16 cellular contexts compared by ENCODE assay signal in the genomic region with DNA sequence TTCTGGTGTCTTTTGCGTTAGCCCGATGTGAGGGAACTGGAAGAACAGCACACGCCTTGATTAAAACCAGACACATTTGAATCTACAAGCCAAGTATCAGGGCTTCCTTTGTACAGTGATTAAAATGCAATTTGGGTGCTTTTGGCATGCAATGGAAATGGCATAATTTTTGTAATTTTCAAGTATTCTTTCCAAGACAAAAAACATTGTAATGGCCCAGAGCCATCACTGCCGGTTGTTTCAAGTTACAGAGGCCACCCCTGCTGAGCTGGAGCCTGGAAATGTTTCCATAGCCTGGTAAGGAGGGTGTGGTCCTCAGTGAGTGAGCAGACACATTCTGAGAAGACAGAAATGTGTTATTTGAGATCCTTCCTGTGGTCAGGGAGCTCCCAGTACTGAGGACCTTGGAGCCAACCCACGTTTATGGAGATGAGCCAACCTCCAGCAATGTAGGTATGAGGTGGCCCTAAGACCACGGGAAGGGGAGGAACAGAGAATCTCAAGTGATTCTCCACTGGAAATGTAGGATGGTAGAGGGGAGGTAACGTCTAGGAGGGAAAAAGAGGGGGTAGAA. TPM values are rescaled to one million over a fixed set of nuclear protein-coding genes. Genes with fewer than 3 reads are reported as not detected.
A peak's percentile ranks its signal among the peaks of the same experiment; 100 is the strongest.
DNase-seq lines count a peak whose midpoint lies in the region; ATAC-seq, FAIRE-seq and TF ChIP-seq lines count a peak whose summit lies in the region.
"Had no signal": no experiment of that assay in that cellular context is flagged by ENCODE, and none has a peak within 500 bp of the region (broad histone marks: within the 10 kb centered on the region; RNA-seq: fewer than 3 reads in every experiment).

No MANE protein-coding gene starts in this region.

- H3K27me3 ChIP-seq in astrocyte (ENCODE audit: insufficient read depth, low read length): no peaks in the 10 kb centered on the region
- no peaks in the 10 kb centered on the region for H3K27me3 ChIP-seq in keratinocyte (ENCODE audit: control insufficient read depth, extremely low read depth, insufficient read depth, low read length)
- H3K27me3 ChIP-seq: ovary, thyroid gland had no signal

- H4K20me1 ChIP-seq in astrocyte (ENCODE audit: insufficient read depth, low read length): no peaks in the 10 kb centered on the region
- H4K20me1 ChIP-seq in keratinocyte (ENCODE audit: control insufficient read depth, extremely low read depth, insufficient read depth, low read length): no peaks in the 10 kb centered on the region

- H3K79me2 ChIP-seq in astrocyte (ENCODE audit: insufficient read depth, low read length): no peaks in the 10 kb centered on the region
- no peaks in the 10 kb centered on the region for H3K79me2 ChIP-seq in keratinocyte (ENCODE audit: control insufficient read depth, insufficient read depth, low read length)

- in situ Hi-C loops in KBM-7 (cut with MboI; ENCODE audit: low pct_unique_long_range_greater_than_20kb, low sequenced_read_pairs): no loop called here

- H3K36me3 ChIP-seq in astrocyte (ENCODE audit: insufficient read depth, low read length) (no peaks in the 10 kb centered on the region), keratinocyte (ENCODE audit: control insufficient read depth in 2 of 2, extremely low read depth in 1 of 2, insufficient read depth in 2 of 2, low read length in 2 of 2) (no peaks in the 10 kb centered on the region)
- H3K36me3 ChIP-seq: ovary, thyroid gland had no signal

- ATAC-seq in GM21360 (IDR thresholded peaks at IDR 0.05; ENCODE audit: unreplicated experiment) (no peak), HG03432 (IDR thresholded peaks at IDR 0.05; ENCODE audit: unreplicated experiment) (no peak)
- ATAC-seq: activated naive CD8-positive, alpha-beta T cell treated with anti-CD3 and anti-CD28 coated beads, Interleukin-2, amount 50 U/mL, for 24 hours had no signal

- H3K27me3 Mint-ChIP-seq in HFFc6 (ENCODE audit: insufficient read depth) (no peaks in the 10 kb centered on the region; the same call in none of the 2 replicates), astrocyte (ENCODE audit: low read depth, unreplicated experiment) (peaks cover 6% of the 10 kb centered on the region)

- peaks cover 35% of the 10 kb centered on the region for H3K4me1 Mint-ChIP-seq in HFFc6 (ENCODE audit: low read depth)
- H3K4me1 Mint-ChIP-seq in astrocyte (ENCODE audit: low read depth, unreplicated experiment): peaks cover 8% of the 10 kb centered on the region
- H3K4me1 Mint-ChIP-seq: activated naive CD8-positive, alpha-beta T cell treated with anti-CD3 and anti-CD28 coated beads, Interleukin-2, amount 50 U/mL, for 24 hours had no signal

- H3K4me3 Mint-ChIP-seq in HFFc6: peak overlapping the region; percentile 75
- H3K4me3 Mint-ChIP-seq in astrocyte (ENCODE audit: unreplicated experiment): no peak overlapping the region
- H3K4me3 Mint-ChIP-seq: activated naive CD8-positive, alpha-beta T cell treated with anti-CD3 and anti-CD28 coated beads, Interleukin-2, amount 50 U/mL, for 24 hours had no signal

- H3K9ac ChIP-seq in astrocyte (ENCODE audit: low read length) (peak overlapping the region; percentile 17), keratinocyte (ENCODE audit: control insufficient read depth, extremely low read depth, insufficient read depth, low read length) (no peak overlapping the region)

- peak overlapping the region; percentile 37 for H3K4me2 ChIP-seq in astrocyte (ENCODE audit: low read length)
- H3K4me2 ChIP-seq in keratinocyte (ENCODE audit: control insufficient read depth, extremely low read depth, insufficient read depth, low read depth, low read length): no peak overlapping the region

- H3K27ac Mint-ChIP-seq in HFFc6: peak overlapping the region; percentile 93
- peak overlapping the region; percentile 97 for H3K27ac Mint-ChIP-seq in astrocyte (ENCODE audit: unreplicated experiment)
- H3K27ac Mint-ChIP-seq: activated naive CD8-positive, alpha-beta T cell treated with anti-CD3 and anti-CD28 coated beads, Interleukin-2, amount 50 U/mL, for 24 hours had no signal

- H3K9me3 ChIP-seq in astrocyte (ENCODE audit: insufficient read depth, low read depth, low read length): no peaks in the 10 kb centered on the region
- no peaks in the 10 kb centered on the region for H3K9me3 ChIP-seq in keratinocyte (ENCODE audit: control insufficient read depth, low read depth, low read length)
- H3K9me3 ChIP-seq: ovary, thyroid gland had no signal

- dilution Hi-C loops in keratinocyte (cut with MboI; ENCODE audit: extremely low pct_ligation_motif_present, low sequenced_read_pairs): no loop called here

- no peaks in the 10 kb centered on the region for H3K9me1 ChIP-seq in keratinocyte (ENCODE audit: control insufficient read depth, extremely low read depth, insufficient read depth, low read length)

- no peak overlapping the region for H3K4me3 ChIP-seq in astrocyte (ENCODE audit: insufficient read depth, low read depth, low read length)
- no peak overlapping the region for H3K4me3 ChIP-seq in keratinocyte (ENCODE audit: control insufficient read depth in 2 of 3, extremely low read depth in 1 of 3, insufficient read depth in 2 of 3, low read depth in 1 of 3, low read length in 3 of 3)
- H3K4me3 ChIP-seq: ovary, thyroid gland had no signal

- H2AFZ ChIP-seq in astrocyte (ENCODE audit: low read depth, low read length) (peak overlapping the region; percentile 11), keratinocyte (ENCODE audit: control insufficient read depth, low read length) (no peak overlapping the region)

- H3K9me3 Mint-ChIP-seq in HFFc6: no peaks in the 10 kb centered on the region
- H3K9me3 Mint-ChIP-seq in astrocyte (ENCODE audit: unreplicated experiment): peaks cover 2% of the 10 kb centered on the region
- H3K9me3 Mint-ChIP-seq: activated naive CD8-positive, alpha-beta T cell treated with anti-CD3 and anti-CD28 coated beads, Interleukin-2, amount 50 U/mL, for 24 hours had no signal

- peak; percentile 92 for DNase-seq in AG08395 (ENCODE audit: low spot score)
- DNase-seq in HFFc6: peak; percentile 86
- peak; percentile 91 for DNase-seq in astrocyte (ENCODE audit: low read depth)
- peak; percentile 40 for DNase-seq in keratinocyte (ENCODE audit: low read depth, low spot score)
- no peak for DNase-seq in KBM-7
- no peak for DNase-seq in effector CD4-positive, alpha-beta T cell
- DNase-seq: activated CD4-positive, alpha-beta T cell treated with anti-CD3 and anti-CD28 coated beads, Interleukin-2, amount 50 U/mL, for 4 hours; activated naive CD8-positive, alpha-beta T cell treated with anti-CD3 and anti-CD28 coated beads, Interleukin-2, amount 50 U/mL, for 24 hours; islet precursor cell; ovary; thyroid gland had no signal

- peak overlapping the region; percentile 21 for H3K27ac ChIP-seq in astrocyte (ENCODE audit: low read depth, low read length)
- H3K27ac ChIP-seq in keratinocyte (ENCODE audit: control insufficient read depth, insufficient read depth, low read length): no peak overlapping the region
- H3K27ac ChIP-seq: C4-2B, ovary, thyroid gland had no signal

- FAIRE-seq in astrocyte (lab: Jason Lieb, UNC) (peak; percentile 74), keratinocyte (lab: Jason Lieb, UNC) (peak; percentile 65)
- FAIRE-seq: endometrium had no signal

- TF ChIP-seq CTCF in HFFc6 (IDR thresholded peaks at IDR 0.05) (no peak), astrocyte (IDR thresholded peaks at IDR 0.05; ENCODE audit: insufficient read depth, low read depth, low read length) (no peak), keratinocyte (optimal IDR thresholded peaks at IDR 0.05 in 1 of 3, IDR thresholded peaks at IDR 0.05 in 1 of 3, conservative IDR thresholded peaks at IDR 0.05 in 1 of 3; ENCODE audit: extremely low read depth in 1 of 3, insufficient read depth in 2 of 3, low read length in 3 of 3) (no peak)

- H3K36me3 Mint-ChIP-seq in HFFc6 (ENCODE audit: low read depth): no peaks in the 10 kb centered on the region
- H3K36me3 Mint-ChIP-seq in astrocyte (ENCODE audit: low read depth, unreplicated experiment): no peaks in the 10 kb centered on the region

- peaks cover 14% of the 10 kb centered on the region for H3K4me1 ChIP-seq in astrocyte (ENCODE audit: insufficient read depth, low read length)
- H3K4me1 ChIP-seq in keratinocyte (ENCODE audit: control insufficient read depth, extremely low read depth, insufficient read depth, low read length): peaks cover 11% of the 10 kb centered on the region
- H3K4me1 ChIP-seq: thyroid gland had no signal

RNA-seq across cellular contexts. Expression of a gene that starts 20.9 kb away (rescaled TPM):
- total RNA-seq in HFFc6 (2021; fragmentation: NEBNext Ultra II Directional; extraction: Animal tissue kit (Norgen Biotek cat#: 25700)): not detected
- not detected in 2 replicates for total RNA-seq in astrocyte
- not detected in 3 replicates for polyA plus RNA-seq in keratinocyte
- not detected for polyA plus RNA-seq in keratinocyte (2011; ENCODE audit: low read depth)
- not detected in 2 replicates for polyA plus RNA-seq in keratinocyte (2011; cell fraction: cytosol; rRNA removed)
- not detected in 2 replicates for polyA plus RNA-seq in keratinocyte (2011; cell fraction: nucleus; rRNA removed)
- polyA plus RNA-seq in keratinocyte (2012; ENCODE audit: low replicate concordance): not detected in 2 replicates
- polyA minus RNA-seq in keratinocyte: not detected in 3 replicates
- polyA minus RNA-seq in keratinocyte (2011; cell fraction: cytosol; rRNA and poly(A)+ RNA removed): not detected
- polyA minus RNA-seq in keratinocyte (2011; cell fraction: nucleus; rRNA and poly(A)+ RNA removed): not detected in 2 replicates
- total RNA-seq: ovary, SK-MEL-5, thyroid gland had no signal
- polyA plus RNA-seq: ovary had no signal

RNA-seq across cellular contexts. Expression of a gene that starts 57.5 kb away (rescaled TPM):
- total RNA-seq in HFFc6 (2021; fragmentation: NEBNext Ultra II Directional; extraction: Animal tissue kit (Norgen Biotek cat#: 25700)): 10 to 100 TPM; 19.0 to 21.9 (median 20.2) TPM
- 24.0 and 25.7 TPM in 2 replicates for total RNA-seq in astrocyte
- 12.4 to 20.4 TPM (median 13.8 TPM) in 3 replicates for polyA plus RNA-seq in keratinocyte
- 4.6 TPM for polyA plus RNA-seq in keratinocyte (2011; ENCODE audit: low read depth)
- 4.9 and 10.6 TPM in 2 replicates for polyA plus RNA-seq in keratinocyte (2011; cell fraction: cytosol; rRNA removed)
- 33.8 and 45.1 TPM in 2 replicates for polyA plus RNA-seq in keratinocyte (2011; cell fraction: nucleus; rRNA removed)
- polyA plus RNA-seq in keratinocyte (2012; ENCODE audit: low replicate concordance): 7.9 and 8.4 TPM in 2 replicates
- polyA minus RNA-seq in keratinocyte: 3.4 to 19.1 TPM (median 16.3 TPM) in 3 replicates
- 5.8 TPM for polyA minus RNA-seq in keratinocyte (2011; cell fraction: cytosol; rRNA and poly(A)+ RNA removed)
- 15.7 and 29.1 TPM in 2 replicates for polyA minus RNA-seq in keratinocyte (2011; cell fraction: nucleus; rRNA and poly(A)+ RNA removed)

Comparison
In these comparisons a context has a peak if more than half of its experiments do, and no peak if none do; other contexts are left out.
1. DNase-seq: peak in AG08395 (single experiment), HFFc6 (single experiment), astrocyte (single experiment) and keratinocyte (single experiment); none in KBM-7 (single experiment) and effector CD4-positive, alpha-beta T cell (single experiment).